In genomic region chr13:50509771-50510441, GRCh38 we compare ENCODE assay signal across 20 cellular contexts.
DNase-seq lines count a peak whose midpoint lies in the region; FAIRE-seq lines count a peak whose summit lies in the region.
"Had no signal": no experiment of that assay in that cellular context is flagged by ENCODE, and none has a peak within 500 bp of the region (broad histone marks: within the 10 kb centered on the region; RNA-seq: fewer than 3 reads in every experiment).

No MANE protein-coding gene starts in this region.

- H3K27me3 ChIP-seq in mesenchymal stem cell (ENCODE audit: control insufficient read depth in 1 of 2, insufficient read depth in 1 of 2, low read length in 2 of 2): no peaks in the 10 kb centered on the region
- H3K27me3 ChIP-seq: BLaER1, pancreas, upper lobe of right lung had no signal

- H4K8ac ChIP-seq in mesenchymal stem cell (ENCODE audit: low read length): no peak overlapping the region

- CTCF ChIA-PET in activated CD4-positive, alpha-beta memory T cell treated with anti-CD3 and anti-CD28 coated beads for 36 hours (lab: Charles Lee): interaction anchor here (1.2 kb wide), 1 partner anchor 533 kb away, joined by 3 read pairs; no protein-coding TSS in a partner anchor

- H3K4me3 ChIP-seq in mesenchymal stem cell (ENCODE audit: insufficient read depth in 1 of 2, low read depth in 1 of 2, low read length in 2 of 2): no peak overlapping the region
- H3K4me3 ChIP-seq: BLaER1, HAP-1, pancreas, upper lobe of right lung had no signal

- peaks cover 2% of the 10 kb centered on the region for H3K9me3 Mint-ChIP-seq in activated CD4-positive, alpha-beta memory T cell treated with anti-CD3 and anti-CD28 coated beads for 36 hours
- H3K9me3 Mint-ChIP-seq: natural killer cell treated with Interleukin-12 subunit alpha and Interleukin-12 subunit beta and Interleukin-15 and Interleukin-18, amount 100 ng/mL, for 72 hours had no signal

- WGBS in mesenchymal stem cell: 63% methylated on average over 2 of the region's 2 CpGs

- peak; percentile 79 for FAIRE-seq in RCC 7860 (lab: Jason Lieb, UNC)
- FAIRE-seq: frontal cortex, pancreas had no signal

- no peak overlapping the region for H2BK5ac ChIP-seq in mesenchymal stem cell (ENCODE audit: low read depth, low read length, poor library complexity, severe bottlenecking)

- no peak overlapping the region for H4K91ac ChIP-seq in mesenchymal stem cell (ENCODE audit: low read length)

- H3K23ac ChIP-seq in mesenchymal stem cell (ENCODE audit: low read length in 2 of 2): no peak overlapping the region

- no peaks in the 10 kb centered on the region for H3K9me3 ChIP-seq in mesenchymal stem cell (ENCODE audit: control insufficient read depth, low read length)
- H3K9me3 ChIP-seq: HAP-1, pancreas, upper lobe of right lung had no signal

- no peak overlapping the region for H2BK15ac ChIP-seq in mesenchymal stem cell (ENCODE audit: low read depth, poor library complexity, severe bottlenecking)

- H3K14ac ChIP-seq in mesenchymal stem cell (ENCODE audit: low read length in 2 of 2): no peak overlapping the region

- H3K27ac Mint-ChIP-seq in activated CD4-positive, alpha-beta memory T cell treated with anti-CD3 and anti-CD28 coated beads for 36 hours: no peak overlapping the region
- H3K27ac Mint-ChIP-seq: activated CD8-positive, alpha-beta memory T cell treated with anti-CD3 and anti-CD28 coated beads, Interleukin-2, amount 10 ng/mL, durations not matched to agents 7 days and 5 days; activated T-helper 2 cell treated with anti-CD3 and anti-CD28 coated beads, Interferon-gamma antibody, Interleukin-2, Interleukin-4, amounts not matched to agents 10 μg/mL and 5 μg/mL and 100 μg/mL, durations not matched to agents 14 hours and 24 hours and 36 hours; mesothelial cell of epicardium; natural killer cell treated with Interleukin-12 subunit alpha and Interleukin-12 subunit beta and Interleukin-15 and Interleukin-18, amount 100 ng/mL, for 72 hours had no signal

- peak overlapping the region in 1 of 2 experiments; percentile 29 for H2BK12ac ChIP-seq in mesenchymal stem cell (ENCODE audit: low read length in 2 of 2)

- H3K27me3 Mint-ChIP-seq in activated CD4-positive, alpha-beta memory T cell treated with anti-CD3 and anti-CD28 coated beads for 36 hours: no peaks in the 10 kb centered on the region
- H3K27me3 Mint-ChIP-seq: natural killer cell treated with Interleukin-12 subunit alpha and Interleukin-12 subunit beta and Interleukin-15 and Interleukin-18, amount 100 ng/mL, for 72 hours had no signal

- H3K27ac ChIP-seq in mesenchymal stem cell (ENCODE audit: low read length, poor library complexity, severe bottlenecking): no peak overlapping the region
- H3K27ac ChIP-seq: pancreas, upper lobe of right lung had no signal

- peaks cover 1% of the 10 kb centered on the region for H3K4me1 ChIP-seq in mesenchymal stem cell (ENCODE audit: control insufficient read depth, insufficient read depth, low read depth, low read length)
- H3K4me1 ChIP-seq: HAP-1 had no signal

- H2BK120ac ChIP-seq in mesenchymal stem cell (ENCODE audit: low read depth, low read length): no peak overlapping the region

- H3K4me3 Mint-ChIP-seq in activated CD4-positive, alpha-beta memory T cell treated with anti-CD3 and anti-CD28 coated beads for 36 hours: no peak overlapping the region
- H3K4me3 Mint-ChIP-seq: activated CD8-positive, alpha-beta memory T cell treated with anti-CD3 and anti-CD28 coated beads, Interleukin-2, amount 10 ng/mL, durations not matched to agents 7 days and 5 days; mesothelial cell of epicardium; natural killer cell treated with Interleukin-12 subunit alpha and Interleukin-12 subunit beta and Interleukin-15 and Interleukin-18, amount 100 ng/mL, for 72 hours had no signal

- no peaks in the 10 kb centered on the region for H3K4me1 Mint-ChIP-seq in activated CD4-positive, alpha-beta memory T cell treated with anti-CD3 and anti-CD28 coated beads for 36 hours (ENCODE audit: low read depth)
- H3K4me1 Mint-ChIP-seq: activated CD8-positive, alpha-beta memory T cell treated with anti-CD3 and anti-CD28 coated beads, Interleukin-2, amount 10 ng/mL, durations not matched to agents 7 days and 5 days had no signal

- H2AK5ac ChIP-seq in mesenchymal stem cell (ENCODE audit: low read length, severe bottlenecking): no peak overlapping the region

- H3K79me1 ChIP-seq in mesenchymal stem cell (replicated peaks; ENCODE audit: low read length, poor library complexity, severe bottlenecking): no peaks in the 10 kb centered on the region

- H2AFZ ChIP-seq in mesenchymal stem cell (ENCODE audit: low read depth, low read length): no peak overlapping the region

- no peak overlapping the region for H3K18ac ChIP-seq in mesenchymal stem cell (ENCODE audit: low read depth in 1 of 2, low read length in 2 of 2)

- H3K4ac ChIP-seq in mesenchymal stem cell (ENCODE audit: low read depth in 1 of 2, low read length in 2 of 2): no peak overlapping the region

- no peak overlapping the region for H3K9ac ChIP-seq in mesenchymal stem cell (ENCODE audit: low read length)
- H3K9ac ChIP-seq: BLaER1 had no signal

- intact Hi-C loops in activated CD4-positive, alpha-beta memory T cell treated with anti-CD3 and anti-CD28 coated beads for 36 hours (cut with micrococcal nuclease): loop anchor here (5.0 kb wide), 1 partner anchor 143 kb away; no protein-coding TSS in a partner anchor

- POLR2A ChIA-PET in activated CD4-positive, alpha-beta memory T cell treated with anti-CD3 and anti-CD28 coated beads for 36 hours (lab: Charles Lee): no interaction called here

- no peaks in the 10 kb centered on the region for H3K36me3 ChIP-seq in mesenchymal stem cell (ENCODE audit: control insufficient read depth in 1 of 2, insufficient read depth in 2 of 2, low read depth in 1 of 2, low read length in 2 of 2)
- H3K36me3 ChIP-seq: HAP-1, pancreas, upper lobe of right lung had no signal

- H3K4me2 ChIP-seq in mesenchymal stem cell (ENCODE audit: low read length, poor library complexity, severe bottlenecking): no peak overlapping the region

- DNase-seq in Daoy (ENCODE audit: low read depth) (peak; percentile 42), HT1080 (ENCODE audit: low read depth) (peak; percentile 44), RCC 7860 (ENCODE audit: low spot score) (peak; percentile 74), mesenchymal stem cell (peak; percentile 56), T-helper 2 cell (no peak)
- DNase-seq in activated CD8-positive, alpha-beta memory T cell treated with anti-CD3 and anti-CD28 coated beads, Interleukin-2, amount 50 U/mL, for 4 hours: no peak
- DNase-seq in activated CD4-positive, alpha-beta memory T cell treated with anti-CD3 and anti-CD28 coated beads for 36 hours: no peak
- DNase-seq: activated CD4-positive, CD25-positive, alpha-beta regulatory T cell treated with anti-CD3 and anti-CD28 coated beads, Interleukin-2, amount 50 U/mL, for 72 hours; activated CD8-positive, alpha-beta memory T cell treated with anti-CD3 and anti-CD28 coated beads, Interleukin-2, amount 10 ng/mL, durations not matched to agents 7 days and 5 days; central memory CD4-positive, alpha-beta T cell; erythroblast; NCI-H774; pancreas; upper lobe of right lung had no signal

- no peaks in the 10 kb centered on the region for H3K36me3 Mint-ChIP-seq in activated CD4-positive, alpha-beta memory T cell treated with anti-CD3 and anti-CD28 coated beads for 36 hours

Comparison
In these comparisons a context has a peak if more than half of its experiments do, and no peak if none do; other contexts are left out.
1. DNase-seq: peak in Daoy (single experiment), HT1080 (single experiment), RCC 7860 (single experiment) and mesenchymal stem cell (single experiment); none in activated CD8-positive, alpha-beta memory T cell treated with anti-CD3 and anti-CD28 coated beads, Interleukin-2, amount 50 U/mL, for 4 hours (single experiment), activated CD4-positive, alpha-beta memory T cell treated with anti-CD3 and anti-CD28 coated beads for 36 hours (single experiment) and T-helper 2 cell (0 of 5).